18 cellular contexts compared by ENCODE assay signal in the genomic region with DNA sequence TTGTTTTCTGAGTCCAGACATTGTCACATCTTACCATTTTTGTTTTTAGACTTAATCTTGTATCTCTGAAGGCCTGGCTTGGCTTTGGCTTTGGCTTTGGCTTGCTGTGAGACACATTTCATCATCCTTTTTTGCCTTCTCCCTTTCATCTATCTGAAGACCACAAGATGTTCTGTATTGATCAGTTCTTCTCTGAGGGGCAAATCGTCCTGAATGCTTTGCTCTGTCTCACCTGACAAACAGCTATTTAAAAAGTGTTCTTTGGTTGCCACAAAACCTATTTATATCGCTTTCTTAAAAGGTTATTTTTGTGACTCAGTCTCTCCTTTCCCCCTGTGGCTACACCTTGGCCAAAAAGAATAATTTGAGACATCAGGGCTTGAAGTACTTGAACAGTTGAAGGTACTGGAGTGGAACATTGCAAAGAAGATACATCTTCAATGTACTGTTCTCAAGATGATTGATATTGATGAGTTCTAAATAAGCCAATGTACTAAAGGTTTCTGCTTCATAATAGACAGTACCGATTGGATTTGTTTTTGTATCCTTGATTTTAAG.
"Had no signal": no experiment of that assay in that cellular context is flagged by ENCODE, and none has a peak within 500 bp of the region (broad histone marks: within the 10 kb centered on the region; RNA-seq: fewer than 3 reads in every experiment).

No MANE protein-coding gene starts in this region.

- H3K36me3 ChIP-seq: pancreas had no signal

- ATAC-seq: esophagus mucosa, heart left ventricle, left colon, left ventricle myocardium superior, pancreas, right cardiac atrium had no signal

- H3K4me1 Mint-ChIP-seq: naive B cell, nephron had no signal

- H3K9me3 Mint-ChIP-seq: nephron had no signal

- H3K27ac Mint-ChIP-seq: nephron, progenitor cell of endocrine pancreas had no signal

- H3K4me3 ChIP-seq: heart left ventricle, lung, pancreas had no signal

- H3K9me3 ChIP-seq: heart left ventricle, pancreas had no signal

- H3K27me3 ChIP-seq: heart left ventricle, pancreas had no signal

- H3K27ac ChIP-seq: heart left ventricle, pancreas had no signal

- H3K4me1 ChIP-seq: heart left ventricle, pancreas had no signal

- H3K4me3 Mint-ChIP-seq: naive B cell, nephron had no signal

- DNase-seq: effector memory CD4-positive, alpha-beta T cell; heart left ventricle; hippocampal formation; left colon; left ventricle myocardium superior; mesenchymal stem cell; midbrain; naive B cell; occipital lobe; pancreas; right cardiac atrium; small intestine; stimulated activated CD4-positive, alpha-beta T cell treated with anti-CD3 and anti-CD28 coated beads, Interleukin-12 subunit alpha, Interleukin-12 subunit beta, amount 100 ng/mL, for 4 hours; trophoblast cell had no signal

- H3K27me3 Mint-ChIP-seq: naive B cell, progenitor cell of endocrine pancreas had no signal
